In the genomic region with DNA sequence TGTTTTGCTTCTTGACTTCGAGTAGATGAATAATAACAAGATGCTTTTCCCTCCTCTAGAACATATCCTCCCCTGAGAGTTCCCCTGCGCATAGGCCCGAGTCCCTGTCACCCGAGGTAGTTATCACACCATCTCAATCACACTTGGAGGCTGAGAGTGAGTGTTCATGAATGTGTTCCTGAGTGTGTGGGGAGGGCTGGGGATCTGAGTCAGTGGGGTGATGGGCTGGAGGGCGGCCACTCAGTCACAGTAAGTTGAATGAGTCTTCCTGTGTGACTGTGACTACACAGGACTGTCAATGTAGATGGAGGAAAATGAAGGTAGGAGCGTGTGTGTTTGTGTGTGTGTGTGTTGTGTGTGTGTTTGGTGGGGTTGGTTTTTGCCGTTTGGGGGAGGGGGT, we compare ENCODE assay signal across 16 cellular contexts.
DNase-seq lines count a peak whose midpoint lies in the region; ATAC-seq, FAIRE-seq and TF ChIP-seq lines count a peak whose summit lies in the region.
"Had no signal": no experiment of that assay in that cellular context is flagged by ENCODE, and none has a peak within 500 bp of the region (broad histone marks: within the 10 kb centered on the region; RNA-seq: fewer than 3 reads in every experiment).

No MANE protein-coding gene starts in this region.

- H2AFZ ChIP-seq in PC-3 (ENCODE audit: low read length) (no peak overlapping the region), K562 (ENCODE audit: low read depth, low read length) (no peak overlapping the region)

- H3K4me3 Mint-ChIP-seq in activated CD8-positive, alpha-beta memory T cell treated with anti-CD3 and anti-CD28 coated beads, Interleukin-2, amount 10 ng/mL, durations not matched to agents 7 days and 5 days: no peak overlapping the region

- H3K36me3 ChIP-seq in PC-3 (ENCODE audit: low read depth, low read length): peaks cover 88% of the 10 kb centered on the region
- peaks cover 98% of the 10 kb centered on the region for H3K36me3 ChIP-seq in K562 (ENCODE audit: control insufficient read depth, insufficient read depth, low read length)

- no peaks in the 10 kb centered on the region for H3F3A ChIP-seq in PC-3 (ENCODE audit: low read length, unreplicated experiment)

- H3K27ac ChIP-seq in PC-3 (ENCODE audit: low read length): no peak overlapping the region
- peak overlapping the region; percentile 18; the same call in 1 of the 3 replicates for H3K27ac ChIP-seq in K562 (ENCODE audit: extremely low read depth, low read depth, low read length)

- ATAC-seq in activated CD8-positive, alpha-beta memory T cell treated with anti-CD3 and anti-CD28 coated beads, Interleukin-2, amount 10 ng/mL, durations not matched to agents 7 days and 5 days: peak; percentile 62
- ATAC-seq in PC-3 (peak; percentile 45; the same call in 1 of the 2 replicates), K562 (peak; percentile 44), HG02571 (IDR thresholded peaks at IDR 0.05; ENCODE audit: unreplicated experiment) (no peak), GM21390 (IDR thresholded peaks at IDR 0.05; ENCODE audit: unreplicated experiment) (no peak), GM21367 (IDR thresholded peaks at IDR 0.05; ENCODE audit: unreplicated experiment) (no peak)
- ATAC-seq: esophagus mucosa, left ventricle myocardium superior had no signal

- H3K4me2 ChIP-seq in PC-3 (ENCODE audit: low read length) (no peak overlapping the region), K562 (ENCODE audit: insufficient read depth, low read length) (no peak overlapping the region)

- H3K36me3 Mint-ChIP-seq in activated CD8-positive, alpha-beta memory T cell treated with anti-CD3 and anti-CD28 coated beads, Interleukin-2, amount 10 ng/mL, durations not matched to agents 7 days and 5 days: peaks cover 60% of the 10 kb centered on the region

- in situ Hi-C loops in K562 (cut with MboI): no loop called here

- no peaks in the 10 kb centered on the region for H3K9me3 ChIP-seq in PC-3 (ENCODE audit: low read length)
- no peaks in the 10 kb centered on the region for H3K9me3 ChIP-seq in K562 (replicated peaks; ENCODE audit: control insufficient read depth, insufficient read depth, low read depth, low read length)

- no peaks in the 10 kb centered on the region for H3K27me3 Mint-ChIP-seq in activated CD8-positive, alpha-beta memory T cell treated with anti-CD3 and anti-CD28 coated beads, Interleukin-2, amount 10 ng/mL, durations not matched to agents 7 days and 5 days

- no peaks in the 10 kb centered on the region for H3K9me1 ChIP-seq in K562 (ENCODE audit: control insufficient read depth, insufficient read depth, low read length)

- TF ChIP-seq RAD21 in K562 (CRISPR knock-in tag; conservative IDR thresholded peaks at IDR 0.05 in 1 of 2, IDR thresholded peaks at IDR 0.05 in 1 of 2): no peak

- H3K9me3 Mint-ChIP-seq in activated CD8-positive, alpha-beta memory T cell treated with anti-CD3 and anti-CD28 coated beads, Interleukin-2, amount 10 ng/mL, durations not matched to agents 7 days and 5 days (ENCODE audit: low read depth): no peaks in the 10 kb centered on the region

- no peak overlapping the region for H3K4me3 ChIP-seq in PC-3 (ENCODE audit: low read length)
- H3K4me3 ChIP-seq in K562: no peak overlapping the region

- no peaks in the 10 kb centered on the region for H4K20me1 ChIP-seq in PC-3 (ENCODE audit: low read length)
- 0 out of 2 replicates have a peak, but pooled peaks cover 6% of the 10 kb centered on the region for H4K20me1 ChIP-seq in K562 (replicated peaks; ENCODE audit: control insufficient read depth, insufficient read depth, low read length)

- H3K79me2 ChIP-seq in PC-3 (ENCODE audit: low read length) (no peaks in the 10 kb centered on the region), K562 (ENCODE audit: control insufficient read depth, insufficient read depth, low read length) (peaks cover 27% of the 10 kb centered on the region; the same call in 2 of the 3 replicates)

- H3K9ac ChIP-seq in PC-3 (ENCODE audit: low read length) (no peak overlapping the region), K562 (ENCODE audit: insufficient read depth in 1 of 2, low read depth in 2 of 2, low read length in 2 of 2) (no peak overlapping the region)

- H3K27me3 ChIP-seq in PC-3 (ENCODE audit: low read length) (no peaks in the 10 kb centered on the region), K562 (ENCODE audit: control insufficient read depth in 2 of 2, insufficient read depth in 2 of 2, low read length in 2 of 2) (no peaks in the 10 kb centered on the region)

- BruUV-seq in PC-3 (replicated peaks; lab: Mats Ljungman, UMichigan): no TSS peak
- BruUV-seq in K562 (replicated peaks; lab: Mats Ljungman, UMichigan): no TSS peak

- CTCF ChIA-PET in activated CD8-positive, alpha-beta memory T cell treated with anti-CD3 and anti-CD28 coated beads, Interleukin-2, amount 10 ng/mL, durations not matched to agents 7 days and 5 days (lab: Charles Lee): no interaction called here
- CTCF ChIA-PET in PC-3 (lab: Charles Lee): no interaction called here
- CTCF ChIA-PET in K562 (lab: Yijun Ruan, JAX; ENCODE audit: low intra/inter-chr PET ratio): no interaction called here

- H3K4me1 Mint-ChIP-seq in activated CD8-positive, alpha-beta memory T cell treated with anti-CD3 and anti-CD28 coated beads, Interleukin-2, amount 10 ng/mL, durations not matched to agents 7 days and 5 days: peaks cover 20% of the 10 kb centered on the region

- POLR2A ChIA-PET in PC-3 (lab: Charles Lee; ENCODE audit: unreplicated experiment) (no interaction called here), K562 (lab: Yijun Ruan, JAX) (interaction anchor here (1.2 to 1.4 kb wide), 3 partner anchors 26 to 106 kb away, joined by 3 to 6 read pairs (median 4); partner anchors contain the start of gene THUMPD3)

- H3K27ac Mint-ChIP-seq in activated CD8-positive, alpha-beta memory T cell treated with anti-CD3 and anti-CD28 coated beads, Interleukin-2, amount 10 ng/mL, durations not matched to agents 7 days and 5 days: peak overlapping the region; percentile 33

- H3K4me1 ChIP-seq in PC-3 (ENCODE audit: insufficient read depth, low read length) (no peaks in the 10 kb centered on the region), K562 (replicated peaks in 1 of 2; ENCODE audit: control insufficient read depth in 2 of 2, insufficient read depth in 2 of 2, low read length in 2 of 2) (peaks cover 0 to 12% of the 10 kb centered on the region in 2 experiments; a peak in 4 of 5 replicates)

- no peaks in the 10 kb centered on the region for H3K9me2 ChIP-seq in PC-3 (replicated peaks; ENCODE audit: low read length)

- peak; percentile 41; the same call in 1 of the 2 replicates for TF ChIP-seq POLR2A in K562 (conservative IDR thresholded peaks at IDR 0.05)

- DNase-seq in activated CD8-positive, alpha-beta memory T cell treated with anti-CD3 and anti-CD28 coated beads, Interleukin-2, amount 10 ng/mL, durations not matched to agents 7 days and 5 days: no peak
- no peak for DNase-seq in activated CD8-positive, alpha-beta memory T cell treated with anti-CD3 and anti-CD28 coated beads for 24 hours
- DNase-seq in PC-3 (no peak), K562 (ENCODE audit: extremely low read depth in 1 of 4, low spot score in 3 of 4) (peak in 3 of 4 experiments; percentile 38 to 47 (median 43))
- DNase-seq in stimulated activated CD4-positive, alpha-beta T cell treated with anti-CD3 and anti-CD28 coated beads, Interleukin-4, amount 100 ng/mL, for 1 hour: peak; percentile 8
- DNase-seq: ACHN; activated effector memory CD4-positive, alpha-beta T cell treated with Interleukin-2 at 50 U/mL for 16 hours; KBM-7; left ventricle myocardium superior; NCI-H146; NCI-H524; RPMI8226 had no signal

- WGBS in K562 (ENCODE audit: insufficient coverage, low coverage, missing lambda C conversion rate): 65% methylated on average over 7 of the region's 7 CpGs

- FAIRE-seq in K562 (lab: Jason Lieb, UNC): peak; percentile 32

- intact Hi-C loops in PC-3 (cut with micrococcal nuclease) (no loop called here), K562 (cut with micrococcal nuclease) (no loop called here)

- no peak for TF ChIP-seq EP300 in K562 (IDR thresholded peaks at IDR 0.05; ENCODE audit: low read length)

- TF ChIP-seq CTCF in PC-3 (conservative IDR thresholded peaks at IDR 0.05; ENCODE audit: low read depth, low read length): no peak
- TF ChIP-seq CTCF in K562 (IDR thresholded peaks at IDR 0.05 in 2 of 3, conservative IDR thresholded peaks at IDR 0.05 in 1 of 3; ENCODE audit: insufficient read depth in 2 of 3, low read depth in 1 of 3, low read length in 3 of 3): no peak

TF ChIP-seq in K562, 482 proteins besides CTCF, POLR2A, EP300 and RAD21 (continues in another document):
- TF ChIP-seq KDM1A (IDR thresholded peaks at IDR 0.05) (peak; percentile 16 to 23; a peak in 1 of 4 replicates), JUND (IDR thresholded peaks at IDR 0.05; ENCODE audit: borderline replicate concordance, low read depth, low read length) (peak; percentile 2; the same call in 1 of the 2 replicates), JUND (tag; IDR thresholded peaks at IDR 0.05; ENCODE audit: borderline replicate concordance, low read depth, low read length) (no peak), LARP7 (IDR thresholded peaks at IDR 0.05) (0 out of 2 replicates have a peak, but pooled peaks have one; percentile 34), CHD1 (IDR thresholded peaks at IDR 0.05; ENCODE audit: low read length) (no peak), POLR2B (IDR thresholded peaks at IDR 0.05; ENCODE audit: low read depth, partially characterized antibody) (peak; percentile 54), ZNF274 (IDR thresholded peaks at IDR 0.05; ENCODE audit: borderline replicate concordance, low read depth, low read length) (no peak)
- TF ChIP-seq, protein P1, sequence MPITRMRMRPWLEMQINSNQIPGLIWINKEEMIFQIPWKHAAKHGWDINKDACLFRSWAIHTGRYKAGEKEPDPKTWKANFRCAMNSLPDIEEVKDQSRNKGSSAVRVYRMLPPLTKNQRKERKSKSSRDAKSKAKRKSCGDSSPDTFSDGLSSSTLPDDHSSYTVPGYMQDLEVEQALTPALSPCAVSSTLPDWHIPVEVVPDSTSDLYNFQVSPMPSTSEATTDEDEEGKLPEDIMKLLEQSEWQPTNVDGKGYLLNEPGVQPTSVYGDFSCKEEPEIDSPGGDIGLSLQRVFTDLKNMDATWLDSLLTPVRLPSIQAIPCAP (CRISPR knock-in tag; IDR thresholded peaks at IDR 0.05; ENCODE audit: borderline replicate concordance): no peak
- TF ChIP-seq, protein P2, sequence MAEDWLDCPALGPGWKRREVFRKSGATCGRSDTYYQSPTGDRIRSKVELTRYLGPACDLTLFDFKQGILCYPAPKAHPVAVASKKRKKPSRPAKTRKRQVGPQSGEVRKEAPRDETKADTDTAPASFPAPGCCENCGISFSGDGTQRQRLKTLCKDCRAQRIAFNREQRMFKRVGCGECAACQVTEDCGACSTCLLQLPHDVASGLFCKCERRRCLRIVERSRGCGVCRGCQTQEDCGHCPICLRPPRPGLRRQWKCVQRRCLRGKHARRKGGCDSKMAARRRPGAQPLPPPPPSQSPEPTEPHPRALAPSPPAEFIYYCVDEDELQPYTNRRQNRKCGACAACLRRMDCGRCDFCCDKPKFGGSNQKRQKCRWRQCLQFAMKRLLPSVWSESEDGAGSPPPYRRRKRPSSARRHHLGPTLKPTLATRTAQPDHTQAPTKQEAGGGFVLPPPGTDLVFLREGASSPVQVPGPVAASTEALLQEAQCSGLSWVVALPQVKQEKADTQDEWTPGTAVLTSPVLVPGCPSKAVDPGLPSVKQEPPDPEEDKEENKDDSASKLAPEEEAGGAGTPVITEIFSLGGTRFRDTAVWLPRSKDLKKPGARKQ (CRISPR knock-in tag; IDR thresholded peaks at IDR 0.05): no peak

Comparison
In these comparisons a context has a peak if more than half of its experiments do, and no peak if none do; other contexts are left out.
1. ATAC-seq: peak in activated CD8-positive, alpha-beta memory T cell treated with anti-CD3 and anti-CD28 coated beads, Interleukin-2, amount 10 ng/mL, durations not matched to agents 7 days and 5 days (single experiment), PC-3 (single experiment) and K562 (single experiment); none in HG02571 (single experiment), GM21390 (single experiment) and GM21367 (single experiment).
2. DNase-seq: peak in K562 (3 of 4) and stimulated activated CD4-positive, alpha-beta T cell treated with anti-CD3 and anti-CD28 coated beads, Interleukin-4, amount 100 ng/mL, for 1 hour (single experiment); none in activated CD8-positive, alpha-beta memory T cell treated with anti-CD3 and anti-CD28 coated beads, Interleukin-2, amount 10 ng/mL, durations not matched to agents 7 days and 5 days (single experiment), activated CD8-positive, alpha-beta memory T cell treated with anti-CD3 and anti-CD28 coated beads for 24 hours (single experiment) and PC-3 (single experiment).